ENCODE assay signal across 1 cellular context in the genomic region with DNA sequence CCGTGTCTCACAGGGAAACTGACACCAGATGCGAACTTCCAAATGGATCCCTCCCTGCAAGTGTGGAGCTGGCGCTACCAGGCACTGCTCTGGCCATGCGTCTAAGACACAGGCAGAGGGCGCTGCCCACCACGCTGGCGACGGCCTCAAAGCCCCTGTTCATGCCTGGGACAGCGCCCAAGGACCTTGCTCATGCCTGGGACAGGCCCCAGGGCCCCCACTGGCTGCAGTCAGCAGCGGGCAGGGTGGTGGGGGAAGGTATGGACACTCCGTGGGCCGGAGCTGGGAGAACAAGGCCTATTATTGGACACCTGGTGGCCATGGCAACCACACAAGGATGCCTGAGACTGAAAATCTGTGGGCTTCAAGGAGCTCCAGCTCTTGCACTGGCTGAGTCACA.
TF ChIP-seq lines count a peak whose summit lies in the region.

No MANE protein-coding gene starts in this region.

TF ChIP-seq in endothelial cell of umbilical vein, 7 proteins besides CTCF, POLR2A, EP300 and RAD21:
- TF ChIP-seq EZH2 (IDR thresholded peaks at IDR 0.05; ENCODE audit: borderline replicate concordance, low read depth, low read length, severe bottlenecking), result no peak
- no peak for TF ChIP-seq GATA2 (IDR thresholded peaks at IDR 0.05; ENCODE audit: insufficient read depth, insufficient read length, low read depth, low read length)
- TF ChIP-seq, protein P1, sequence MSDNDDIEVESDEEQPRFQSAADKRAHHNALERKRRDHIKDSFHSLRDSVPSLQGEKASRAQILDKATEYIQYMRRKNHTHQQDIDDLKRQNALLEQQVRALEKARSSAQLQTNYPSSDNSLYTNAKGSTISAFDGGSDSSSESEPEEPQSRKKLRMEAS (IDR thresholded peaks at IDR 0.05; ENCODE audit: insufficient read depth, insufficient read length), result no peak
- no peak for TF ChIP-seq JUN (IDR thresholded peaks at IDR 0.05; ENCODE audit: borderline replicate concordance, insufficient read depth, insufficient read length, low read depth)
- no peak for TF ChIP-seq POLR2AphosphoS5 (IDR thresholded peaks at IDR 0.05; ENCODE audit: insufficient read depth, low read depth, low read length)
- no peak for TF ChIP-seq MYC (IDR thresholded peaks at IDR 0.05; ENCODE audit: low read depth, low read length)
- TF ChIP-seq FOS (IDR thresholded peaks at IDR 0.05; ENCODE audit: borderline replicate concordance, insufficient read depth, low read length), result no peak
